In genomic region chr9:95111716-95112115, GRCh38 we compare ENCODE assay signal across 31 cellular contexts.
"Had no signal": no experiment of that assay in that cellular context is flagged by ENCODE, and none has a peak within 500 bp of the region (broad histone marks: within the 10 kb centered on the region; RNA-seq: fewer than 3 reads in every experiment).

No MANE protein-coding gene starts in this region.

- H3K27me3 Mint-ChIP-seq: activated CD4-positive, alpha-beta memory T cell treated with anti-CD3 and anti-CD28 coated beads for 36 hours; activated CD4-positive, alpha-beta T cell treated with anti-CD3 and anti-CD28 coated beads for 36 hours; activated CD4-positive, alpha-beta T cell treated with anti-CD3 and anti-CD28 coated beads, Interleukin-2, amount 10 ng/mL, durations not matched to agents 24 days and 14 days; activated CD8-positive, alpha-beta memory T cell treated with anti-CD3 and anti-CD28 coated beads, Interleukin-2, amount 10 ng/mL, durations not matched to agents 7 days and 5 days; activated naive CD4-positive, alpha-beta T cell treated with anti-CD3 and anti-CD28 coated beads, Interleukin-2, amount 50 U/mL, for 24 hours; activated naive CD8-positive, alpha-beta T cell treated with anti-CD3 and anti-CD28 coated beads for 36 hours; activated naive CD8-positive, alpha-beta T cell treated with anti-CD3 and anti-CD28 coated beads, Interleukin-2, amount 50 U/mL, for 24 hours had no signal

- H3K4me1 Mint-ChIP-seq: activated CD4-positive, alpha-beta T cell treated with anti-CD3 and anti-CD28 coated beads for 36 hours; activated CD4-positive, alpha-beta T cell treated with anti-CD3 and anti-CD28 coated beads, Interleukin-2, amount 10 ng/mL, durations not matched to agents 24 days and 14 days; activated CD8-positive, alpha-beta memory T cell treated with anti-CD3 and anti-CD28 coated beads, Interleukin-2, amount 10 ng/mL, durations not matched to agents 7 days and 5 days; activated naive CD4-positive, alpha-beta T cell treated with anti-CD3 and anti-CD28 coated beads, Interleukin-2, amount 50 U/mL, for 24 hours; activated naive CD8-positive, alpha-beta T cell treated with anti-CD3 and anti-CD28 coated beads for 36 hours; activated naive CD8-positive, alpha-beta T cell treated with anti-CD3 and anti-CD28 coated beads, Interleukin-2, amount 50 U/mL, for 24 hours had no signal

- FAIRE-seq: endometrium, endothelial cell of umbilical vein had no signal

- H3K36me3 Mint-ChIP-seq: activated CD8-positive, alpha-beta memory T cell treated with anti-CD3 and anti-CD28 coated beads, Interleukin-2, amount 10 ng/mL, durations not matched to agents 7 days and 5 days; activated naive CD4-positive, alpha-beta T cell treated with anti-CD3 and anti-CD28 coated beads, Interleukin-2, amount 50 U/mL, for 24 hours had no signal

- DNase-seq: activated CD4-positive, alpha-beta memory T cell treated with anti-CD3 and anti-CD28 coated beads for 36 hours; activated CD4-positive, alpha-beta T cell treated with anti-CD3 and anti-CD28 coated beads for 36 hours; activated CD4-positive, alpha-beta T cell treated with anti-CD3 and anti-CD28 coated beads, Interleukin-2, amount 10 ng/mL, durations not matched to agents 24 days and 14 days; activated CD4-positive, CD25-positive, alpha-beta regulatory T cell; activated CD4-positive, CD25-positive, alpha-beta regulatory T cell treated with anti-CD3 and anti-CD28 coated beads, Interleukin-2, amount 50 U/mL, for 72 hours; activated CD8-positive, alpha-beta memory T cell treated with anti-CD3 and anti-CD28 coated beads, Interleukin-2, amount 10 ng/mL, durations not matched to agents 7 days and 5 days; activated CD8-positive, alpha-beta memory T cell treated with anti-CD3 and anti-CD28 coated beads, Interleukin-2, amount 50 U/mL, for 4 hours; activated CD8-positive, alpha-beta T cell treated with anti-CD3 and anti-CD28 coated beads, Interleukin-2, amount 10 ng/mL, durations not matched to agents 7 days and 5 days; activated effector memory CD4-positive, alpha-beta T cell treated with anti-CD3 and anti-CD28 coated beads, Interleukin-2, amount 50 U/mL, for 16 hours; activated naive CD4-positive, alpha-beta T cell treated with anti-CD3 and anti-CD28 coated beads for 36 hours; activated naive CD8-positive, alpha-beta T cell treated with anti-CD3 and anti-CD28 coated beads for 36 hours; activated naive CD8-positive, alpha-beta T cell treated with anti-CD3 and anti-CD28 coated beads, Interleukin-2, amount 50 U/mL, for 24 hours; activated T-cell treated with anti-CD3 and anti-CD28 coated beads, Interleukin-2, amount 50 U/mL, for 1 hour; activated T-cell treated with anti-CD3 and anti-CD28 coated beads, Interleukin-2, amount 50 U/mL, for 48 hours; adrenal gland; amygdala; body of pancreas; central memory CD4-positive, alpha-beta T cell; cerebellar nuclear complex; colonic mucosa; effector CD8-positive, alpha-beta T cell; esophagus squamous epithelium; foreskin melanocyte; T-helper 2 cell had no signal

- H3K4me1 ChIP-seq: colonic mucosa had no signal

- ATAC-seq: activated CD4-positive, alpha-beta T cell treated with anti-CD3 and anti-CD28 coated beads for 36 hours; activated CD8-positive, alpha-beta memory T cell treated with anti-CD3 and anti-CD28 coated beads, Interleukin-2, amount 10 ng/mL, durations not matched to agents 7 days and 5 days; activated CD8-positive, alpha-beta T cell treated with anti-CD3 and anti-CD28 coated beads, Interleukin-2, amount 10 ng/mL, durations not matched to agents 7 days and 5 days; activated naive CD8-positive, alpha-beta T cell treated with anti-CD3 and anti-CD28 coated beads, Interleukin-2, amount 50 U/mL, for 24 hours; body of pancreas; gastroesophageal sphincter had no signal

- H3K27ac ChIP-seq: adrenal gland, body of pancreas, colonic mucosa, epithelial cell of prostate had no signal

- H3K36me3 ChIP-seq: colonic mucosa had no signal

- H3K27me3 ChIP-seq: adrenal gland, body of pancreas, colonic mucosa, esophagus squamous epithelium, gastroesophageal sphincter had no signal

- H3K27ac Mint-ChIP-seq: activated CD4-positive, alpha-beta memory T cell treated with anti-CD3 and anti-CD28 coated beads for 36 hours; activated CD4-positive, alpha-beta T cell treated with anti-CD3 and anti-CD28 coated beads for 36 hours; activated CD4-positive, alpha-beta T cell treated with anti-CD3 and anti-CD28 coated beads, Interleukin-2, amount 10 ng/mL, durations not matched to agents 24 days and 14 days; activated CD8-positive, alpha-beta memory T cell treated with anti-CD3 and anti-CD28 coated beads, Interleukin-2, amount 10 ng/mL, durations not matched to agents 7 days and 5 days; activated CD8-positive, alpha-beta T cell treated with anti-CD3 and anti-CD28 coated beads, Interleukin-2, amount 10 ng/mL, durations not matched to agents 7 days and 5 days; activated naive CD4-positive, alpha-beta T cell treated with anti-CD3 and anti-CD28 coated beads for 36 hours; activated naive CD4-positive, alpha-beta T cell treated with anti-CD3 and anti-CD28 coated beads, Interleukin-2, amount 50 U/mL, for 24 hours; activated naive CD8-positive, alpha-beta T cell treated with anti-CD3 and anti-CD28 coated beads for 36 hours; activated naive CD8-positive, alpha-beta T cell treated with anti-CD3 and anti-CD28 coated beads, Interleukin-2, amount 50 U/mL, for 24 hours; activated T-helper 1 cell treated with anti-CD3 and anti-CD28 coated beads, Interleukin-12 subunit alpha, Interleukin-12 subunit beta, Interleukin-2, Interleukin-4 antibody, amounts not matched to agents 30 ng/mL and 10 ng/mL and 1 ng/mL, durations not matched to agents 14 hours and 24 hours and 36 hours; activated T-helper 2 cell treated with anti-CD3 and anti-CD28 coated beads, Interferon-gamma antibody, Interleukin-2, Interleukin-4, amounts not matched to agents 10 μg/mL and 5 μg/mL and 100 μg/mL, durations not matched to agents 14 hours and 24 hours and 36 hours had no signal

- H3K9me3 Mint-ChIP-seq: activated CD4-positive, alpha-beta memory T cell treated with anti-CD3 and anti-CD28 coated beads for 36 hours; activated CD4-positive, alpha-beta T cell treated with anti-CD3 and anti-CD28 coated beads, Interleukin-2, amount 10 ng/mL, durations not matched to agents 24 days and 14 days; activated naive CD4-positive, alpha-beta T cell treated with anti-CD3 and anti-CD28 coated beads for 36 hours; activated naive CD4-positive, alpha-beta T cell treated with anti-CD3 and anti-CD28 coated beads, Interleukin-2, amount 50 U/mL, for 24 hours; activated naive CD8-positive, alpha-beta T cell treated with anti-CD3 and anti-CD28 coated beads for 36 hours; activated naive CD8-positive, alpha-beta T cell treated with anti-CD3 and anti-CD28 coated beads, Interleukin-2, amount 50 U/mL, for 24 hours; activated T-helper 1 cell treated with anti-CD3 and anti-CD28 coated beads, Interleukin-12 subunit alpha, Interleukin-12 subunit beta, Interleukin-2, Interleukin-4 antibody, amounts not matched to agents 30 ng/mL and 10 ng/mL and 1 ng/mL, durations not matched to agents 14 hours and 24 hours and 36 hours; activated T-helper 2 cell treated with anti-CD3 and anti-CD28 coated beads, Interferon-gamma antibody, Interleukin-2, Interleukin-4, amounts not matched to agents 10 μg/mL and 5 μg/mL and 100 μg/mL, durations not matched to agents 14 hours and 24 hours and 36 hours had no signal

- H3K4me3 ChIP-seq: adrenal gland, body of pancreas, colonic mucosa, esophagus squamous epithelium, gastroesophageal sphincter had no signal

- H3K4me3 Mint-ChIP-seq: activated CD4-positive, alpha-beta memory T cell treated with anti-CD3 and anti-CD28 coated beads for 36 hours; activated CD4-positive, alpha-beta T cell treated with anti-CD3 and anti-CD28 coated beads for 36 hours; activated CD4-positive, alpha-beta T cell treated with anti-CD3 and anti-CD28 coated beads, Interleukin-2, amount 10 ng/mL, durations not matched to agents 24 days and 14 days; activated CD8-positive, alpha-beta memory T cell treated with anti-CD3 and anti-CD28 coated beads, Interleukin-2, amount 10 ng/mL, durations not matched to agents 7 days and 5 days; activated CD8-positive, alpha-beta T cell treated with anti-CD3 and anti-CD28 coated beads, Interleukin-2, amount 10 ng/mL, durations not matched to agents 7 days and 5 days; activated naive CD4-positive, alpha-beta T cell treated with anti-CD3 and anti-CD28 coated beads for 36 hours; activated naive CD4-positive, alpha-beta T cell treated with anti-CD3 and anti-CD28 coated beads, Interleukin-2, amount 50 U/mL, for 24 hours; activated naive CD8-positive, alpha-beta T cell treated with anti-CD3 and anti-CD28 coated beads for 36 hours; activated naive CD8-positive, alpha-beta T cell treated with anti-CD3 and anti-CD28 coated beads, Interleukin-2, amount 50 U/mL, for 24 hours; activated T-helper 1 cell treated with anti-CD3 and anti-CD28 coated beads, Interleukin-12 subunit alpha, Interleukin-12 subunit beta, Interleukin-2, Interleukin-4 antibody, amounts not matched to agents 30 ng/mL and 10 ng/mL and 1 ng/mL, durations not matched to agents 14 hours and 24 hours and 36 hours had no signal

- H3K9me3 ChIP-seq: adrenal gland, body of pancreas, colonic mucosa, esophagus squamous epithelium, gastroesophageal sphincter had no signal
